Comparison of ENCODE assay signal across 17 cellular contexts in the genomic region with DNA sequence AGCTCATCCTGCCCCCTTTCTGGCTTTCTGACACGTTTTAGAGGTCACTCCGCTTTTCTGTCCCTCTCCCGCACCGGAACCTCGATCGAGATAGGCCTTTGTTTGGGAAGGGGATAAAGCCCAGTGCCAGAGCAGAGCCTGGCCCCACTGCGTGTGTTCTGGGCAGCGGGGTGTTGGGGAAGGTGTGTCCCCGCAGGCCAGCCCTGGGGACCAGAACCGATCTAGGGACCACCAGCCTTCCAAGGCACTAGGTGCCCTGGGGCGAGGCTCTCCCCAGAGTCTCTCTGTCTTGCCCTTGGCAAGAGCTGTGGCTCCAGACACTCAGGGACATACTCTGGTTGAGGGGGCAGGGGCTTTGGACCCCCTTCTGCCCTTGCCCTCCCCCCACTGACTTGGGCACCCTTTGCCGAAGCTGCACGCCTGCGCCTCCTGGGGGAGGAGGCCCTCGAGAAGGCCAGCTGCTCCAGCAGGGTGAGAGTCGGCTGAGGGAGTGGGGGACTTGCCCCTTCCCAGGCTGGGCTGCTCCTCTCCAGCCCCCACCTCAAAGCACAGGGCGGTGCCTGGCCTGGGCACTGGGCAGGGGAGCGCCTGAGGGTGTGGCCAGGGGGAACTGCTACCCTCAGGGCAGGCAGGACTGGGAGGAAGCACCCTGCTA. TPM values are rescaled to one million over a fixed set of nuclear protein-coding genes. Genes with fewer than 3 reads are reported as not detected.
DNase-seq lines count a peak whose midpoint lies in the region; ATAC-seq and TF ChIP-seq lines count a peak whose summit lies in the region.
"Had no signal": no experiment of that assay in that cellular context is flagged by ENCODE, and none has a peak within 500 bp of the region (broad histone marks: within the 10 kb centered on the region; RNA-seq: fewer than 3 reads in every experiment).

No MANE protein-coding gene starts in this region.

- TF ChIP-seq POLR2A in spleen (IDR thresholded peaks at IDR 0.05), result no peak

- H3K9me3 ChIP-seq in BLaER1 (peaks cover 5% of the 10 kb centered on the region), spleen (peaks cover 0 to 14% (median 11%) of the 10 kb centered on the region in 8 donors)
- H3K9me3 ChIP-seq: HAP-1 had no signal

- H3K36me3 Mint-ChIP-seq in CD14-positive monocyte, result no peaks in the 10 kb centered on the region
- H3K36me3 Mint-ChIP-seq: CD4-positive, alpha-beta memory T cell had no signal

- peaks cover 3% of the 10 kb centered on the region for H4K20me1 ChIP-seq in BLaER1

- H3K4me1 ChIP-seq in BLaER1 (peaks cover 64% of the 10 kb centered on the region), spleen (no peaks in the 10 kb centered on the region)
- H3K4me1 ChIP-seq: HAP-1 had no signal

- 0 out of 2 replicates have a peak overlapping the region, but pooled peaks have one; percentile 16 for H3K9ac ChIP-seq in BLaER1

- TF ChIP-seq CTCF in CD14-positive monocyte (IDR thresholded peaks at IDR 0.05) (no peak), spleen (IDR thresholded peaks at IDR 0.05 in 8 of 11, conservative IDR thresholded peaks at IDR 0.05 in 3 of 11) (no peak)

- no peak overlapping the region for H3K27ac Mint-ChIP-seq in CD14-positive monocyte

- peaks cover 0 to 10% (median 3%) of the 10 kb centered on the region in 7 donors for H3K9me3 Mint-ChIP-seq in CD14-positive monocyte

- H3K27me3 ChIP-seq in BLaER1, result peaks cover 41% of the 10 kb centered on the region
- H3K27me3 ChIP-seq in spleen (replicated peaks in 1 of 7), result peaks cover 0 to 40% (median 15%) of the 10 kb centered on the region in 7 donors

- no peak overlapping the region for H3K4me3 Mint-ChIP-seq in CD14-positive monocyte
- H3K4me3 Mint-ChIP-seq: CD4-positive, alpha-beta memory T cell had no signal

- DNase-seq in CD14-positive monocyte (ENCODE audit: low spot score) (peak; percentile 44), mesenteric fat pad (ENCODE audit: low spot score) (peak; percentile 51), spleen (peak; percentile 64)
- DNase-seq: ACHN; CD4-positive, alpha-beta memory T cell; KBM-7; NCI-H1417 treated with DMSO at 0.1 percent for 48 hours; NCI-H2029 treated with DMSO at 0.1 percent for 48 hours; NCI-H2171 treated with DMSO at 0.1 percent for 48 hours; NCI-H446 treated with DMSO at 0.1 percent for 48 hours; NK-92 treated with Interleukin-12 subunit alpha and Interleukin-12 subunit beta, amount 100 ng/mL, for 24 hours; OCI-M1 had no signal

- H3K36me3 ChIP-seq in BLaER1 (no peaks in the 10 kb centered on the region), spleen (no peaks in the 10 kb centered on the region)
- H3K36me3 ChIP-seq: HAP-1 had no signal

- H3K27ac ChIP-seq in BLaER1 (no peak overlapping the region), spleen (no peak overlapping the region)

- 79 to 86% (median 82%) methylated on average over 10 to 18 of the region's 18 CpGs for WGBS in spleen, 5 donors

- intact Hi-C loops in CD14-positive monocyte (cut with micrococcal nuclease) (no loop called here), spleen (cut with DNase I; ENCODE audit: low total_unique reads) (no loop called here)

- no peak overlapping the region for H3K4me3 ChIP-seq in BLaER1
- H3K4me3 ChIP-seq in spleen, result no peak overlapping the region
- H3K4me3 ChIP-seq: HAP-1 had no signal

- H3K27me3 Mint-ChIP-seq in CD14-positive monocyte (ENCODE audit: low read depth in 3 of 3), result peaks cover 3 to 18% (median 11%) of the 10 kb centered on the region in 3 donors

- peak overlapping the region; percentile 91 for H3K4me2 ChIP-seq in BLaER1

- H3K4me1 Mint-ChIP-seq in CD14-positive monocyte, result no peaks in the 10 kb centered on the region
- H3K4me1 Mint-ChIP-seq: CD4-positive, alpha-beta memory T cell had no signal

- no peak for ATAC-seq in HG02763 (IDR thresholded peaks at IDR 0.05; ENCODE audit: unreplicated experiment)
- ATAC-seq in HG03280 (IDR thresholded peaks at IDR 0.05; ENCODE audit: unreplicated experiment), result no peak
- ATAC-seq in HG03457 (IDR thresholded peaks at IDR 0.05; ENCODE audit: unreplicated experiment), result no peak

RNA-seq across cellular contexts. Expression of gene PRXL2B, which starts 16.4 kb away (rescaled TPM):
- 1 to 10 TPM; 3.6 to 6.0 TPM for polyA plus RNA-seq in CD14-positive monocyte
- total RNA-seq in mesenteric fat pad, result 12.4 TPM
- 10 to 100 TPM; 21.9 to 43.0 (median 26.7) TPM for total RNA-seq in spleen
- 10 to 100 TPM; 10.7 to 29.0 (median 13.2) TPM for polyA plus RNA-seq in spleen

RNA-seq across cellular contexts. Expression of gene MMEL1, which starts 29.8 kb away (rescaled TPM):
- polyA plus RNA-seq in CD14-positive monocyte (1 to 10 TPM; 1.1 to 4.4 TPM), spleen (1 to 10 TPM; 2.5 to 6.4 (median 2.9) TPM)
- total RNA-seq in mesenteric fat pad (3.2 TPM), spleen (1 to 10 TPM in 6 of 7 donors, not detected in 1; 1.9 to 4.6 (median 3.5) TPM)

RNA-seq across cellular contexts. Expression of gene TNFRSF14, which starts 46.8 kb away (rescaled TPM):
- polyA plus RNA-seq in CD14-positive monocyte, result 10 to 100 TPM; 62.1 to 64.4 TPM
- 53.7 TPM for total RNA-seq in mesenteric fat pad
- 100 to 1,000 TPM; 146 to 203 (median 190) TPM for total RNA-seq in spleen
- polyA plus RNA-seq in spleen, result 100 to 1,000 TPM; 167 to 366 (median 302) TPM
